In genomic region chr5:98464737-98465330, GRCh38 we compare ENCODE assay signal across 17 cellular contexts.
DNase-seq lines count a peak whose midpoint lies in the region; ATAC-seq and TF ChIP-seq lines count a peak whose summit lies in the region.
"Had no signal": no experiment of that assay in that cellular context is flagged by ENCODE, and none has a peak within 500 bp of the region (broad histone marks: within the 10 kb centered on the region; RNA-seq: fewer than 3 reads in every experiment).

No MANE protein-coding gene starts in this region.

- H3K79me2 ChIP-seq in fibroblast of lung (ENCODE audit: control insufficient read depth, insufficient read depth, low read length): peaks cover 2% of the 10 kb centered on the region

- H3K4me3 Mint-ChIP-seq in T-cell: no peak overlapping the region
- no peak overlapping the region for H3K4me3 Mint-ChIP-seq in type B pancreatic cell
- H3K4me3 Mint-ChIP-seq: CD4-positive, alpha-beta T cell had no signal

- no peaks in the 10 kb centered on the region for H3K27me3 ChIP-seq in fibroblast of lung (ENCODE audit: control insufficient read depth, insufficient read depth, low read length)
- H3K27me3 ChIP-seq: gastroesophageal sphincter, tibial artery had no signal

- H2AFZ ChIP-seq in fibroblast of lung (ENCODE audit: low read length): peak overlapping the region; percentile 54
- H2AFZ ChIP-seq: PC-9 had no signal

- no peaks in the 10 kb centered on the region for H4K20me1 ChIP-seq in fibroblast of lung (ENCODE audit: control insufficient read depth, extremely low read depth, insufficient read depth, low read length)

- peak overlapping the region; percentile 21 for H3K4me2 ChIP-seq in fibroblast of lung (ENCODE audit: extremely low read depth, insufficient read depth, low read length)
- H3K4me2 ChIP-seq: PC-9 had no signal

- H3K4me1 Mint-ChIP-seq in T-cell (no peaks in the 10 kb centered on the region), type B pancreatic cell (ENCODE audit: unreplicated experiment) (no peaks in the 10 kb centered on the region)

- H3K27ac ChIP-seq in fibroblast of lung (ENCODE audit: insufficient read depth, low read length): peak overlapping the region; percentile 37
- H3K27ac ChIP-seq: gastroesophageal sphincter, HL-60, lower lobe of right lung, PC-9, tibial artery, VCaP had no signal

- H3K27me3 Mint-ChIP-seq in T-cell (peaks cover 0 to 4% of the 10 kb centered on the region in 2 donors), type B pancreatic cell (no peaks in the 10 kb centered on the region)

- H3K27ac Mint-ChIP-seq in T-cell (no peak overlapping the region), type B pancreatic cell (no peak overlapping the region)
- H3K27ac Mint-ChIP-seq: CD4-positive, alpha-beta T cell had no signal

- POLR2A ChIA-PET in T-cell (lab: Charles Lee): no interaction called here

- H3K9ac ChIP-seq in fibroblast of lung (ENCODE audit: insufficient read depth, low read length): no peak overlapping the region

- H3K9me3 ChIP-seq in fibroblast of lung (ENCODE audit: control insufficient read depth, insufficient read depth, low read depth, low read length): no peaks in the 10 kb centered on the region
- H3K9me3 ChIP-seq: gastroesophageal sphincter, lower lobe of right lung, tibial artery had no signal

- H3K36me3 Mint-ChIP-seq in T-cell (no peaks in the 10 kb centered on the region), type B pancreatic cell (no peaks in the 10 kb centered on the region)

- CTCF ChIA-PET in T-cell (lab: Charles Lee): interaction anchor here in 1 of 2 donors (1.0 kb wide), 1 partner anchor 12 kb away, joined by 3 read pairs; no protein-coding TSS in a partner anchor

- DNase-seq in fibroblast of lung (ENCODE audit: low read depth in 2 of 2) (peak in 1 of 2 donors; percentile 10), T-cell (no peak), type B pancreatic cell (ENCODE audit: extremely low spot score, unreplicated experiment) (no peak)
- DNase-seq in activated T-cell treated with anti-CD3 and anti-CD28 coated beads, Interleukin-2, amount 50 U/mL, for 48 hours: no peak
- DNase-seq: activated effector memory CD4-positive, alpha-beta T cell treated with Interleukin-2 at 50 U/mL for 16 hours; CD4-positive, alpha-beta T cell; lower lobe of right lung; NCI-H1436; PC-9; tibial artery had no signal

- TF ChIP-seq CTCF in fibroblast of lung (conservative IDR thresholded peaks at IDR 0.05 in 1 of 2, IDR thresholded peaks at IDR 0.05 in 1 of 2; ENCODE audit: low read depth in 1 of 2, low read length in 2 of 2): no peak
- TF ChIP-seq CTCF in type B pancreatic cell (conservative IDR thresholded peaks at IDR 0.05): no peak

- no peaks in the 10 kb centered on the region for H3K36me3 ChIP-seq in fibroblast of lung (ENCODE audit: control insufficient read depth, insufficient read depth, low read length)
- H3K36me3 ChIP-seq: gastroesophageal sphincter, lower lobe of right lung, tibial artery had no signal

- H3K9me3 Mint-ChIP-seq in T-cell (peaks cover 0 to 5% (median 0%) of the 10 kb centered on the region in 3 donors), type B pancreatic cell (peaks cover 5% of the 10 kb centered on the region)
- H3K9me3 Mint-ChIP-seq: CD4-positive, alpha-beta T cell had no signal

- peak; percentile 67 for ATAC-seq in GM18867 (IDR thresholded peaks at IDR 0.05; ENCODE audit: unreplicated experiment)
- ATAC-seq in GM21825 (IDR thresholded peaks at IDR 0.05; ENCODE audit: unreplicated experiment): peak; percentile 62
- ATAC-seq in HG03442 (IDR thresholded peaks at IDR 0.05; ENCODE audit: unreplicated experiment): peak; percentile 90
- no peak for ATAC-seq in T-cell (replicated peaks in 1 of 4)
- ATAC-seq in GM19455 (IDR thresholded peaks at IDR 0.05; ENCODE audit: unreplicated experiment): no peak
- ATAC-seq: gastroesophageal sphincter, lower lobe of right lung had no signal

- H3K4me1 ChIP-seq in fibroblast of lung (ENCODE audit: control insufficient read depth, extremely low read depth, insufficient read depth, low read length): peaks cover 11% of the 10 kb centered on the region
- H3K4me1 ChIP-seq: gastroesophageal sphincter, lower lobe of right lung, tibial artery had no signal

- no peak overlapping the region for H3K4me3 ChIP-seq in fibroblast of lung (replicated peaks in 1 of 4; ENCODE audit: control extremely low read depth in 1 of 4, insufficient read depth in 1 of 4, low read depth in 3 of 4, low read length in 4 of 4)
- H3K4me3 ChIP-seq: gastroesophageal sphincter, lower lobe of right lung, PC-9, tibial artery had no signal

Comparison
In these comparisons a context has a peak if more than half of its experiments do, and no peak if none do; other contexts are left out.
1. ATAC-seq: peak in GM18867 (single experiment), GM21825 (single experiment) and HG03442 (single experiment); none in T-cell (0 of 4) and GM19455 (single experiment).